5 cellular contexts compared by ENCODE assay signal in genomic region chr18:8207996-8208395, GRCh38.
"Had no signal": no experiment of that assay in that cellular context is flagged by ENCODE, and none has a peak within 500 bp of the region (broad histone marks: within the 10 kb centered on the region; RNA-seq: fewer than 3 reads in every experiment).

No MANE protein-coding gene starts in this region.

- H2AFZ ChIP-seq: GM23338 had no signal

- H3K4me3 ChIP-seq: GM23338, K562 had no signal

- H3K4me2 ChIP-seq: GM23338 had no signal

- DNase-seq: HCEC 1CT, IMR-90, KG1 had no signal
